9 cellular contexts compared by ENCODE assay signal in genomic region chr17:34227293-34227692, GRCh38. TPM values are rescaled to one million over a fixed set of nuclear protein-coding genes. Genes with fewer than 3 reads are reported as not detected.
"Had no signal": no experiment of that assay in that cellular context is flagged by ENCODE, and none has a peak within 500 bp of the region (broad histone marks: within the 10 kb centered on the region; RNA-seq: fewer than 3 reads in every experiment).

No MANE protein-coding gene starts in this region.

RNA-seq across cellular contexts. Expression of gene CCL2, which starts 27.8 kb away (rescaled TPM):
- total RNA-seq: LHCN-M2, NCI-H460, OCI-LY7, PC-9, SK-MEL-5 had no signal

RNA-seq across cellular contexts. Expression of gene CCL7, which starts 42.7 kb away (rescaled TPM):
- total RNA-seq: LHCN-M2, MCF 10A, NCI-H460, OCI-LY7, PC-9, Right ventricle myocardium inferior, RPMI7951, SJCRH30, SK-MEL-5 had no signal

RNA-seq across cellular contexts. Expression of gene CCL11, which starts 58.2 kb away (rescaled TPM):
- total RNA-seq: LHCN-M2, MCF 10A, NCI-H460, OCI-LY7, PC-9, RPMI7951, SJCRH30, SK-MEL-5 had no signal
